Comparison of ENCODE assay signal across 1 cellular context in the genomic region with DNA sequence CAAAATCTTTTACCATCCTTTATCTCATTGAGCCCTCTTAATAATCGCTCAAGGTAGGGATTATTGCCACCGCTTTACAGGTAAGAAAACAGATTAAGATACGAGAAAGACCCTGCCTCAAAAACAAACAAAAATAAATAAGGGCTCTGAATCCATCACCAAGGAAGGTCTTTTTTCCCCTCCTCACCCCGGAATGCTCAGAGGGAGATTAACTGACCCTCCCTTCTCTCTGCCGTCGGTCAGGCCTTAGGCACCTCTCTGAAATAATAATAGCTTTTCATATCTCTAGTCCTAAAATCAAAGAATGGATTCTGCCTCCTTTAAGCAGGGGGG.
TF ChIP-seq lines count a peak whose summit lies in the region.

No MANE protein-coding gene starts in this region.

TF ChIP-seq in GM12878, 131 proteins besides CTCF, POLR2A, EP300 and RAD21:
- no peak for TF ChIP-seq CEBPB (IDR thresholded peaks at IDR 0.05; ENCODE audit: borderline replicate concordance in 1 of 2, low read depth in 2 of 2, low read length in 2 of 2)
- TF ChIP-seq, protein P1, sequence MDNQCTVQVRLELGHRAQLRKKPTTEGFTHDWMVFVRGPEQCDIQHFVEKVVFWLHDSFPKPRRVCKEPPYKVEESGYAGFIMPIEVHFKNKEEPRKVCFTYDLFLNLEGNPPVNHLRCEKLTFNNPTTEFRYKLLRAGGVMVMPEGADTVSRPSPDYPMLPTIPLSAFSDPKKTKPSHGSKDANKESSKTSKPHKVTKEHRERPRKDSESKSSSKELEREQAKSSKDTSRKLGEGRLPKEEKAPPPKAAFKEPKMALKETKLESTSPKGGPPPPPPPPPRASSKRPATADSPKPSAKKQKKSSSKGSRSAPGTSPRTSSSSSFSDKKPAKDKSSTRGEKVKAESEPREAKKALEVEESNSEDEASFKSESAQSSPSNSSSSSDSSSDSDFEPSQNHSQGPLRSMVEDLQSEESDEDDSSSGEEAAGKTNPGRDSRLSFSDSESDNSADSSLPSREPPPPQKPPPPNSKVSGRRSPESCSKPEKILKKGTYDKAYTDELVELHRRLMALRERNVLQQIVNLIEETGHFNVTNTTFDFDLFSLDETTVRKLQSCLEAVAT (IDR thresholded peaks at IDR 0.05): peak; percentile 69
- TF ChIP-seq, protein P2, sequence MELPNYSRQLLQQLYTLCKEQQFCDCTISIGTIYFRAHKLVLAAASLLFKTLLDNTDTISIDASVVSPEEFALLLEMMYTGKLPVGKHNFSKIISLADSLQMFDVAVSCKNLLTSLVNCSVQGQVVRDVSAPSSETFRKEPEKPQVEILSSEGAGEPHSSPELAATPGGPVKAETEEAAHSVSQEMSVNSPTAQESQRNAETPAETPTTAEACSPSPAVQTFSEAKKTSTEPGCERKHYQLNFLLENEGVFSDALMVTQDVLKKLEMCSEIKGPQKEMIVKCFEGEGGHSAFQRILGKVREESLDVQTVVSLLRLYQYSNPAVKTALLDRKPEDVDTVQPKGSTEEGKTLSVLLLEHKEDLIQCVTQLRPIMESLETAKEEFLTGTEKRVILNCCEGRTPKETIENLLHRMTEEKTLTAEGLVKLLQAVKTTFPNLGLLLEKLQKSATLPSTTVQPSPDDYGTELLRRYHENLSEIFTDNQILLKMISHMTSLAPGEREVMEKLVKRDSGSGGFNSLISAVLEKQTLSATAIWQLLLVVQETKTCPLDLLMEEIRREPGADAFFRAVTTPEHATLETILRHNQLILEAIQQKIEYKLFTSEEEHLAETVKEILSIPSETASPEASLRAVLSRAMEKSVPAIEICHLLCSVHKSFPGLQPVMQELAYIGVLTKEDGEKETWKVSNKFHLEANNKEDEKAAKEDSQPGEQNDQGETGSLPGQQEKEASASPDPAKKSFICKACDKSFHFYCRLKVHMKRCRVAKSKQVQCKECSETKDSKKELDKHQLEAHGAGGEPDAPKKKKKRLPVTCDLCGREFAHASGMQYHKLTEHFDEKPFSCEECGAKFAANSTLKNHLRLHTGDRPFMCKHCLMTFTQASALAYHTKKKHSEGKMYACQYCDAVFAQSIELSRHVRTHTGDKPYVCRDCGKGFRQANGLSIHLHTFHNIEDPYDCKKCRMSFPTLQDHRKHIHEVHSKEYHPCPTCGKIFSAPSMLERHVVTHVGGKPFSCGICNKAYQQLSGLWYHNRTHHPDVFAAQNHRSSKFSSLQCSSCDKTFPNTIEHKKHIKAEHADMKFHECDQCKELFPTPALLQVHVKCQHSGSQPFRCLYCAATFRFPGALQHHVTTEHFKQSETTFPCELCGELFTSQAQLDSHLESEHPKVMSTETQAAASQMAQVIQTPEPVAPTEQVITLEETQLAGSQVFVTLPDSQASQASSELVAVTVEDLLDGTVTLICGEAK (IDR thresholded peaks at IDR 0.05; ENCODE audit: borderline replicate concordance): peak; percentile 52; the same call in 1 of the 2 replicates
- peak; percentile 32; the same call in 1 of the 2 replicates for TF ChIP-seq RAD51 (IDR thresholded peaks at IDR 0.05)
